In the genomic region with DNA sequence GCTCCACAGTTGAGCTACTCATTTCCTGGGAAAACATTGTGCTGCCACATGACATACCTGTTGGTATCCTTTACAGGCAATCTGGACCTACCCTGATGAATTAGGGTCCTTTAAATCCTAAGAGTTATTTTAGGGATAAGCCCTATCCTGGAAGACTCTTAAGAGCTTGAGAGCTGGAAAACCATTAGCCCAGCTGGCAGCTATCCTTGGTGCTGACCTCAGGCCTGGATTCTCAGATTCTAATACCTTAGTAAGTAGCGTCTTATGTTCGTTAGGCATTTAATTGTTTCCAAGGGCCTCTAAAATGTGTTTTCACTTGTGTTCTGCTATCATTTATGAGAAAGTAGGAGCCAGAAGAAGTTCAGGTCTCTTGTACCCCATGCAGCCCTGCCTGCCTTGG, we compare ENCODE assay signal across 1 cellular context.
TF ChIP-seq lines count a peak whose summit lies in the region.

No MANE protein-coding gene starts in this region.

TF ChIP-seq in GM23338, 12 proteins besides CTCF, POLR2A, EP300 and RAD21:
- TF ChIP-seq STAT1 (IDR thresholded peaks at IDR 0.05; ENCODE audit: unreplicated experiment): no peak
- TF ChIP-seq, protein P1, sequence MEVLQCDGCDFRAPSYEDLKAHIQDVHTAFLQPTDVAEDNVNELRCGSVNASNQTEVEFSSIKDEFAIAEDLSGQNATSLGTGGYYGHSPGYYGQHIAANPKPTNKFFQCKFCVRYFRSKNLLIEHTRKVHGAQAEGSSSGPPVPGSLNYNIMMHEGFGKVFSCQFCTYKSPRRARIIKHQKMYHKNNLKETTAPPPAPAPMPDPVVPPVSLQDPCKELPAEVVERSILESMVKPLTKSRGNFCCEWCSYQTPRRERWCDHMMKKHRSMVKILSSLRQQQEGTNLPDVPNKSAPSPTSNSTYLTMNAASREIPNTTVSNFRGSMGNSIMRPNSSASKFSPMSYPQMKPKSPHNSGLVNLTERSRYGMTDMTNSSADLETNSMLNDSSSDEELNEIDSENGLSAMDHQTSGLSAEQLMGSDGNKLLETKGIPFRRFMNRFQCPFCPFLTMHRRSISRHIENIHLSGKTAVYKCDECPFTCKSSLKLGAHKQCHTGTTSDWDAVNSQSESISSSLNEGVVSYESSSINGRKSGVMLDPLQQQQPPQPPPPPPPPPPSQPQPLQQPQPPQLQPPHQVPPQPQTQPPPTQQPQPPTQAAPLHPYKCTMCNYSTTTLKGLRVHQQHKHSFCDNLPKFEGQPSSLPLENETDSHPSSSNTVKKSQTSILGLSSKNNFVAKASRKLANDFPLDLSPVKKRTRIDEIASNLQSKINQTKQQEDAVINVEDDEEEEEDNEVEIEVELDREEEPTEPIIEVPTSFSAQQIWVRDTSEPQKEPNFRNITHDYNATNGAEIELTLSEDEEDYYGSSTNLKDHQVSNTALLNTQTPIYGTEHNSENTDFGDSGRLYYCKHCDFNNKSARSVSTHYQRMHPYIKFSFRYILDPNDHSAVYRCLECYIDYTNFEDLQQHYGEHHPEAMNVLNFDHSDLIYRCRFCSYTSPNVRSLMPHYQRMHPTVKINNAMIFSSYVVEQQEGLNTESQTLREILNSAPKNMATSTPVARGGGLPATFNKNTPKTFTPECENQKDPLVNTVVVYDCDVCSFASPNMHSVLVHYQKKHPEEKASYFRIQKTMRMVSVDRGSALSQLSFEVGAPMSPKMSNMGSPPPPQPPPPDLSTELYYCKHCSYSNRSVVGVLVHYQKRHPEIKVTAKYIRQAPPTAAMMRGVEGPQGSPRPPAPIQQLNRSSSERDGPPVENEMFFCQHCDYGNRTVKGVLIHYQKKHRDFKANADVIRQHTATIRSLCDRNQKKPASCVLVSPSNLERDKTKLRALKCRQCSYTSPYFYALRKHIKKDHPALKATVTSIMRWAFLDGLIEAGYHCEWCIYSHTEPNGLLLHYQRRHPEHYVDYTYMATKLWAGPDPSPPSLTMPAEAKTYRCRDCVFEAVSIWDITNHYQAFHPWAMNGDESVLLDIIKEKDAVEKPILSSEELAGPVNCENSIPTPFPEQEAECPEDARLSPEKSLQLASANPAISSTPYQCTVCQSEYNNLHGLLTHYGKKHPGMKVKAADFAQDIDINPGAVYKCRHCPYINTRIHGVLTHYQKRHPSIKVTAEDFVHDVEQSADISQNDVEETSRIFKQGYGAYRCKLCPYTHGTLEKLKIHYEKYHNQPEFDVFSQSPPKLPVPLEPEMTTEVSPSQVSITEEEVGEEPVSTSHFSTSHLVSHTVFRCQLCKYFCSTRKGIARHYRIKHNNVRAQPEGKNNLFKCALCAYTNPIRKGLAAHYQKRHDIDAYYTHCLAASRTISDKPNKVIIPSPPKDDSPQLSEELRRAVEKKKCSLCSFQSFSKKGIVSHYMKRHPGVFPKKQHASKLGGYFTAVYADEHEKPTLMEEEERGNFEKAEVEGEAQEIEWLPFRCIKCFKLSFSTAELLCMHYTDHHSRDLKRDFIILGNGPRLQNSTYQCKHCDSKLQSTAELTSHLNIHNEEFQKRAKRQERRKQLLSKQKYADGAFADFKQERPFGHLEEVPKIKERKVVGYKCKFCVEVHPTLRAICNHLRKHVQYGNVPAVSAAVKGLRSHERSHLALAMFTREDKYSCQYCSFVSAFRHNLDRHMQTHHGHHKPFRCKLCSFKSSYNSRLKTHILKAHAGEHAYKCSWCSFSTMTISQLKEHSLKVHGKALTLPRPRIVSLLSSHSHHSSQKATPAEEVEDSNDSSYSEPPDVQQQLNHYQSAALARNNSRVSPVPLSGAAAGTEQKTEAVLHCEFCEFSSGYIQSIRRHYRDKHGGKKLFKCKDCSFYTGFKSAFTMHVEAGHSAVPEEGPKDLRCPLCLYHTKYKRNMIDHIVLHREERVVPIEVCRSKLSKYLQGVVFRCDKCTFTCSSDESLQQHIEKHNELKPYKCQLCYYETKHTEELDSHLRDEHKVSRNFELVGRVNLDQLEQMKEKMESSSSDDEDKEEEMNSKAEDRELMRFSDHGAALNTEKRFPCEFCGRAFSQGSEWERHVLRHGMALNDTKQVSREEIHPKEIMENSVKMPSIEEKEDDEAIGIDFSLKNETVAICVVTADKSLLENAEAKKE (CRISPR knock-in tag; IDR thresholded peaks at IDR 0.05): no peak
- TF ChIP-seq, protein P2, sequence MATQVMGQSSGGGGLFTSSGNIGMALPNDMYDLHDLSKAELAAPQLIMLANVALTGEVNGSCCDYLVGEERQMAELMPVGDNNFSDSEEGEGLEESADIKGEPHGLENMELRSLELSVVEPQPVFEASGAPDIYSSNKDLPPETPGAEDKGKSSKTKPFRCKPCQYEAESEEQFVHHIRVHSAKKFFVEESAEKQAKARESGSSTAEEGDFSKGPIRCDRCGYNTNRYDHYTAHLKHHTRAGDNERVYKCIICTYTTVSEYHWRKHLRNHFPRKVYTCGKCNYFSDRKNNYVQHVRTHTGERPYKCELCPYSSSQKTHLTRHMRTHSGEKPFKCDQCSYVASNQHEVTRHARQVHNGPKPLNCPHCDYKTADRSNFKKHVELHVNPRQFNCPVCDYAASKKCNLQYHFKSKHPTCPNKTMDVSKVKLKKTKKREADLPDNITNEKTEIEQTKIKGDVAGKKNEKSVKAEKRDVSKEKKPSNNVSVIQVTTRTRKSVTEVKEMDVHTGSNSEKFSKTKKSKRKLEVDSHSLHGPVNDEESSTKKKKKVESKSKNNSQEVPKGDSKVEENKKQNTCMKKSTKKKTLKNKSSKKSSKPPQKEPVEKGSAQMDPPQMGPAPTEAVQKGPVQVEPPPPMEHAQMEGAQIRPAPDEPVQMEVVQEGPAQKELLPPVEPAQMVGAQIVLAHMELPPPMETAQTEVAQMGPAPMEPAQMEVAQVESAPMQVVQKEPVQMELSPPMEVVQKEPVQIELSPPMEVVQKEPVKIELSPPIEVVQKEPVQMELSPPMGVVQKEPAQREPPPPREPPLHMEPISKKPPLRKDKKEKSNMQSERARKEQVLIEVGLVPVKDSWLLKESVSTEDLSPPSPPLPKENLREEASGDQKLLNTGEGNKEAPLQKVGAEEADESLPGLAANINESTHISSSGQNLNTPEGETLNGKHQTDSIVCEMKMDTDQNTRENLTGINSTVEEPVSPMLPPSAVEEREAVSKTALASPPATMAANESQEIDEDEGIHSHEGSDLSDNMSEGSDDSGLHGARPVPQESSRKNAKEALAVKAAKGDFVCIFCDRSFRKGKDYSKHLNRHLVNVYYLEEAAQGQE (IDR thresholded peaks at IDR 0.05; ENCODE audit: unreplicated experiment): peak; percentile 81
TF ChIP-seq in GM23338: peak in this region for 1.
